7 cellular contexts compared by ENCODE assay signal in the genomic region with DNA sequence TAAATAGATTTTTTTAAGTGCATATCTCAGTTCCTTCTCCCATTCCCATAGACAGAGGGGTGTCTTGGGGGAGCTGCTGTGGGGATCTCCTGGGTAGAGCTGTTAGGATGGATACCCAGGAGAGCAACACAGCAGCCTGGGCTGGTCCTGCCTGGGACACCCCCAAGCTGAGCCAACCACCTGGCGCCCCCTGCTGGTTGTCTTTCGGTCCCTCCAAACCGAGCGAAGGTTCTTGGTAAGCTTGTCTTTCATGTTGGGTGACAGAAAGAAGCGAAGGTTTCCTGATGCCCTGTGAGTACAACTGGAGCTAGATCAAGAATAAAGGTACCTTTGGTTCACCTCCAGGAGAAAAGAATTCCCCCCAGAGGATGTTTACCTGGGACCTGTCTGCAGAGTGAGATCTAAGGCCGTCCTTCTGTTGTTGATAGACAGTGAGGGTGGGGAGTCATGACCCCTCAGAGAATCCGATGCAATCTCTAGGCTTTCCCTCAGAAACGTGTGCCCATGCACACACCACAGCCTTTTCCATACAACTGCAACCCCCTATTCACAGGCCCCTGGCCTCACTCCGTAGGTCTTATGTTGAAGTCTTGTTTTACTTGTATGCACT. TPM values are rescaled to one million over a fixed set of nuclear protein-coding genes. Genes with fewer than 3 reads are reported as not detected.
DNase-seq lines count a peak whose midpoint lies in the region; ATAC-seq, FAIRE-seq and TF ChIP-seq lines count a peak whose summit lies in the region.

No MANE protein-coding gene starts in this region.

- H3K56ac ChIP-seq in H1 (replicated peaks; ENCODE audit: insufficient read length, low read depth, low read length): no peak overlapping the region

- H2BK12ac ChIP-seq in H1 (ENCODE audit: low read depth, low read length): no peak overlapping the region

- H3K79me2 ChIP-seq in H1 (ENCODE audit: control insufficient read depth in 1 of 2, insufficient read depth in 2 of 2, low read length in 2 of 2): no peaks in the 10 kb centered on the region; a peak in 1 of 4 replicates

- no peak overlapping the region for H3K9ac ChIP-seq in H1 (replicated peaks in 1 of 4; ENCODE audit: extremely low read depth in 1 of 4, low read depth in 3 of 4, low read length in 3 of 4)

- POLR2A ChIA-PET in H1 (lab: Charles Lee; ENCODE audit: partially characterized antibody): interaction anchor here (0.8 to 1.0 kb wide), 2 partner anchors 111 to 118 kb away, joined by 3 read pairs; no protein-coding TSS in a partner anchor

- no peak overlapping the region for H3K14ac ChIP-seq in H1 (ENCODE audit: insufficient read length)

- no peak overlapping the region for H2BK120ac ChIP-seq in H1 (replicated peaks; ENCODE audit: low read depth, low read length)

- no peak for TF ChIP-seq EP300 in H1 (IDR thresholded peaks at IDR 0.05; ENCODE audit: borderline replicate concordance in 1 of 2, low read depth in 2 of 2, low read length in 2 of 2)

- H3K23ac ChIP-seq in H1 (ENCODE audit: insufficient read length): no peak overlapping the region

- no peaks in the 10 kb centered on the region; the same call in 1 of the 2 replicates for H3K79me1 ChIP-seq in H1 (ENCODE audit: low read depth, low read length)

- no peak overlapping the region for H2BK15ac ChIP-seq in H1 (ENCODE audit: low read length)

- no peak overlapping the region for H2BK5ac ChIP-seq in H1 (ENCODE audit: low read depth, low read length)

- H3K18ac ChIP-seq in H1 (ENCODE audit: extremely low read depth, low read length): no peak overlapping the region

- H3K23me2 ChIP-seq in H1 (ENCODE audit: low read depth, low read length): no peaks in the 10 kb centered on the region

- DNase-seq in NCI-H526 treated with DMSO at 0.1 percent for 48 hours (lab: John Stamatoyannopoulos, UW) (peak; percentile 58), H1 (ENCODE audit: low read depth in 1 of 2, low spot score in 2 of 2) (peak; percentile 70 to 97), myocyte (ENCODE audit: low read depth) (peak; percentile 72)
- DNase-seq in activated CD8-positive, alpha-beta memory T cell treated with anti-CD3 and anti-CD28 coated beads for 24 hours: peak; percentile 95
- peak; percentile 65 to 78 for DNase-seq in stimulated activated CD8-positive, alpha-beta memory T cell treated with anti-CD3 and anti-CD28 coated beads, Interleukin-7, amount 100 ng/mL, for 48 hours (ENCODE audit: extremely low read depth in 1 of 2, low read depth in 1 of 2)

- H3K36me3 ChIP-seq in H1 (ENCODE audit: control insufficient read depth in 2 of 4, insufficient read depth in 4 of 4, low read length in 3 of 4): peaks cover 0 to 33% (median 18%) of the 10 kb centered on the region in 4 experiments; a peak in 5 of 8 replicates

- TF ChIP-seq RAD21 in H1 (IDR thresholded peaks at IDR 0.05 in 1 of 2, conservative IDR thresholded peaks at IDR 0.05 in 1 of 2; ENCODE audit: low read depth in 2 of 2, low read length in 2 of 2): peak; percentile 85 to 93

- H3K9me3 ChIP-seq in H1 (ENCODE audit: insufficient read depth in 2 of 2, low read depth in 1 of 2, low read length in 1 of 2): no peaks in the 10 kb centered on the region

- TF ChIP-seq POLR2A in H1 (IDR thresholded peaks at IDR 0.05; ENCODE audit: control extremely low read depth in 1 of 2, low read depth in 2 of 2, low read length in 2 of 2): no peak

- TF ChIP-seq CTCF in GM12873 (IDR thresholded peaks at IDR 0.05; ENCODE audit: insufficient read depth, low read depth, low read length, missing control alignments) (peak; percentile 93), H1 (IDR thresholded peaks at IDR 0.05; ENCODE audit: control extremely low read depth in 1 of 3, insufficient read depth in 1 of 3, low read depth in 1 of 3, low read length in 3 of 3) (peak; percentile 83 to 93 (median 85))

- no peak overlapping the region for H3K27ac ChIP-seq in H1 (ENCODE audit: low read depth, low read length)

- no peak overlapping the region for H3K4ac ChIP-seq in H1 (replicated peaks; ENCODE audit: insufficient read length, low read depth, low read length)

- H4K5ac ChIP-seq in H1 (ENCODE audit: insufficient read length, low read depth, low read length): no peak overlapping the region

- WGBS in H1 (ENCODE audit: extremely low coverage in 1 of 2, insufficient coverage in 1 of 2, insufficient read length in 1 of 2, insufficient replicate concordance in 2 of 2, low coverage in 1 of 2, low lambda C conversion rate in 2 of 2, missing lambda C conversion rate in 1 of 2), 2 experiments: 71% methylated on average over 9 of the region's 9 CpGs; no CpG with 5 or more reads in 1 of the 2 experiments

- H4K20me1 ChIP-seq in H1 (replicated peaks in 1 of 2; ENCODE audit: control insufficient read depth in 1 of 2, insufficient read depth in 2 of 2, low read length in 2 of 2): peaks cover 3 to 9% of the 10 kb centered on the region in 2 experiments

- no peak overlapping the region for H4K8ac ChIP-seq in H1 (ENCODE audit: extremely low read depth, insufficient read depth, low read length)

- CTCF ChIA-PET in H1 (lab: Charles Lee; ENCODE audit: partially characterized antibody): interaction anchor here (0.5 to 4.9 kb wide), 36 partner anchors 10 to 559 kb away, joined by 3 to 54 read pairs (median 4); no protein-coding TSS in a partner anchor

- H2BK20ac ChIP-seq in H1 (ENCODE audit: low read length): no peak overlapping the region

- no peak overlapping the region for H2AFZ ChIP-seq in H1 (ENCODE audit: low read length)

- H4K91ac ChIP-seq in H1 (replicated peaks; ENCODE audit: insufficient read length, low read length): no peak overlapping the region

- no peak overlapping the region for H3K4me2 ChIP-seq in H1 (ENCODE audit: insufficient read depth in 1 of 2, low read depth in 2 of 2, low read length in 2 of 2)

- H2AK5ac ChIP-seq in H1 (ENCODE audit: low read depth, low read length): no peak overlapping the region

- peaks cover 0 to 7% (median 2%) of the 10 kb centered on the region in 4 experiments; a peak in 4 of 7 replicates for H3K4me1 ChIP-seq in H1 (replicated peaks in 1 of 4; ENCODE audit: control insufficient read depth in 3 of 4, insufficient read depth in 4 of 4, low read length in 3 of 4)

- no peak overlapping the region for H3K4me3 ChIP-seq in H1 (ENCODE audit: extremely low read depth in 1 of 4, insufficient read depth in 2 of 4, low read depth in 3 of 4, low read length in 4 of 4)

- peak; percentile 78 for ATAC-seq in HG02852 (IDR thresholded peaks at IDR 0.05; ENCODE audit: unreplicated experiment)

- peak; percentile 80 for FAIRE-seq in H1 (lab: Jason Lieb, UNC)

- no peaks in the 10 kb centered on the region for H3K27me3 ChIP-seq in H1 (replicated peaks in 1 of 4; ENCODE audit: control insufficient read depth in 3 of 4, extremely low read depth in 1 of 4, insufficient read depth in 3 of 4, low read length in 3 of 4)

TF ChIP-seq in H1, 55 proteins besides CTCF, POLR2A, EP300 and RAD21:
- TF ChIP-seq, protein P1, sequence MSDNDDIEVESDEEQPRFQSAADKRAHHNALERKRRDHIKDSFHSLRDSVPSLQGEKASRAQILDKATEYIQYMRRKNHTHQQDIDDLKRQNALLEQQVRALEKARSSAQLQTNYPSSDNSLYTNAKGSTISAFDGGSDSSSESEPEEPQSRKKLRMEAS (IDR thresholded peaks at IDR 0.05): 0 out of 2 replicates have a peak, but pooled peaks have one; percentile 11
- no peak for TF ChIP-seq SIRT6 (IDR thresholded peaks at IDR 0.05; ENCODE audit: low read length)
- 0 out of 2 replicates have a peak, but pooled peaks have one; percentile 36 for TF ChIP-seq YY1 (IDR thresholded peaks at IDR 0.05; ENCODE audit: low read depth, low read length)

RNA-seq across cellular contexts. Expression of a gene that starts 50.8 kb away (rescaled TPM):
- 23.1 and 23.2 TPM in 2 replicates for total RNA-seq in H1 (2021; fragmentation: NEBNext Ultra II Directional; extraction: Animal tissue kit (Norgen Biotek cat#: 25700))
- polyA plus RNA-seq in H1 (2011; rRNA removed): 10.9 and 11.8 TPM in 2 replicates
- 17.8 TPM for polyA plus RNA-seq in H1 (2011; cell fraction: cytosol; rRNA removed)
- polyA plus RNA-seq in H1 (2011; cell fraction: nucleus; rRNA removed): 14.7 TPM
- 14.0 to 18.2 TPM (median 16.2 TPM) in 4 replicates for polyA plus RNA-seq in H1 (2012, experiment 1 of 2)
- polyA plus RNA-seq in H1 (2012, experiment 2 of 2): 3.6 TPM
- 20.5 TPM for polyA plus RNA-seq in H1 (2013, experiment 1 of 2)
- 20.3 TPM for polyA plus RNA-seq in H1 (2013, experiment 2 of 2)
- polyA minus RNA-seq in H1 (2011; rRNA and poly(A)+ RNA removed): 15.1 and 15.9 TPM in 2 replicates
- polyA minus RNA-seq in H1 (2011; cell fraction: cytosol; rRNA and poly(A)+ RNA removed): 11.9 TPM
- 10.2 TPM for polyA minus RNA-seq in H1 (2011; cell fraction: nucleus; rRNA and poly(A)+ RNA removed)
- 19.3 and 21.7 TPM in 2 replicates for total RNA-seq in myocyte
- 18.0 TPM for polyA plus RNA-seq in myocyte (2012)
